Comparison of ENCODE assay signal across 7 cellular contexts in genomic region chr11:119361961-119362725, GRCh38. TPM values are rescaled to one million over a fixed set of nuclear protein-coding genes. Genes with fewer than 3 reads are reported as not detected.
DNase-seq lines count a peak whose midpoint lies in the region; ATAC-seq and TF ChIP-seq lines count a peak whose summit lies in the region.
"Had no signal": no experiment of that assay in that cellular context is flagged by ENCODE, and none has a peak within 500 bp of the region (broad histone marks: within the 10 kb centered on the region; RNA-seq: fewer than 3 reads in every experiment).

No MANE protein-coding gene starts in this region.

- H3K4me1 ChIP-seq in Peyer's patch (peaks cover 0 to 42% (median 9%) of the 10 kb centered on the region in 4 donors), cardiac muscle cell (ENCODE audit: low read depth) (peaks cover 45% of the 10 kb centered on the region), gastrocnemius medialis (peaks cover 53 to 73% of the 10 kb centered on the region in 2 donors)

- H3K9me3 ChIP-seq in Peyer's patch = no peaks in the 10 kb centered on the region
- no peaks in the 10 kb centered on the region for H3K9me3 ChIP-seq in cardiac muscle cell (ENCODE audit: low read depth)
- H3K9me3 ChIP-seq in gastrocnemius medialis = no peaks in the 10 kb centered on the region
- H3K9me3 ChIP-seq: ascending aorta had no signal

- TF ChIP-seq CTCF in Peyer's patch (IDR thresholded peaks at IDR 0.05) = no peak
- TF ChIP-seq CTCF in cardiac muscle cell (IDR thresholded peaks at IDR 0.05; ENCODE audit: low read depth, low read length) = no peak
- no peak for TF ChIP-seq CTCF in gastrocnemius medialis (IDR thresholded peaks at IDR 0.05 in 4 of 5, conservative IDR thresholded peaks at IDR 0.05 in 1 of 5)
- no peak for TF ChIP-seq CTCF in GM20000 (IDR thresholded peaks at IDR 0.05; ENCODE audit: extremely low read depth, missing control alignments)

- H3K27ac ChIP-seq in Peyer's patch (peak overlapping the region in 3 of 4 donors; percentile 78 to 97 (median 96)), cardiac muscle cell (peak overlapping the region; percentile 98), gastrocnemius medialis (peak overlapping the region; percentile 96 to 99 (median 98))

- TF ChIP-seq POLR2A in Peyer's patch (IDR thresholded peaks at IDR 0.05) (no peak), gastrocnemius medialis (IDR thresholded peaks at IDR 0.05) (no peak)

- peaks cover 0 to 19% (median 0%) of the 10 kb centered on the region in 3 donors for H3K36me3 ChIP-seq in Peyer's patch
- H3K36me3 ChIP-seq in cardiac muscle cell = peaks cover 23% of the 10 kb centered on the region
- peaks cover 0 to 24% of the 10 kb centered on the region in 2 donors for H3K36me3 ChIP-seq in gastrocnemius medialis
- H3K36me3 ChIP-seq: ascending aorta had no signal

- no peaks in the 10 kb centered on the region for H3K27me3 ChIP-seq in Peyer's patch
- no peaks in the 10 kb centered on the region for H3K27me3 ChIP-seq in cardiac muscle cell
- no peaks in the 10 kb centered on the region for H3K27me3 ChIP-seq in gastrocnemius medialis
- H3K27me3 ChIP-seq: ascending aorta had no signal

- peak in 2 of 3 donors; percentile 19 to 40 for DNase-seq in Peyer's patch
- no peak for DNase-seq in cardiac muscle cell (ENCODE audit: low read depth in 1 of 2, low spot score in 1 of 2)
- peak in 1 of 2 donors; percentile 59 for DNase-seq in gastrocnemius medialis
- no peak for DNase-seq in GM20000 (ENCODE audit: low spot score)
- no peak for DNase-seq in SK-N-DZ (ENCODE audit: low spot score)

- H3K4me3 ChIP-seq in Peyer's patch = peak overlapping the region in 3 of 4 donors; percentile 46 to 75 (median 61)
- H3K4me3 ChIP-seq in cardiac muscle cell = peak overlapping the region; percentile 69
- peak overlapping the region; percentile 67 to 75 (median 74) for H3K4me3 ChIP-seq in gastrocnemius medialis
- H3K4me3 ChIP-seq: ascending aorta had no signal

- peak; percentile 10 to 20 for ATAC-seq in gastrocnemius medialis
- no peak for ATAC-seq in GM19467 (IDR thresholded peaks at IDR 0.05; ENCODE audit: unreplicated experiment)

- intact Hi-C loops in gastrocnemius medialis (cut with DNase I; ENCODE audit: low total_unique reads) = loop anchor here (1.0 to 2.0 kb wide), 2 partner anchors 9 to 17 kb away; no protein-coding TSS in a partner anchor

- in situ Hi-C loops in gastrocnemius medialis (cut with MboI; ENCODE audit: low sequenced_read_pairs in 4 of 4) = no loop called here

RNA-seq across cellular contexts. Expression of gene MFRP, which starts 15.6 kb away (rescaled TPM):
- not detected for total RNA-seq in Peyer's patch
- not detected in 2 replicates for total RNA-seq in cardiac muscle cell
- polyA plus RNA-seq in cardiac muscle cell = not detected in 2 replicates
- total RNA-seq in gastrocnemius medialis = not detected
- polyA plus RNA-seq in SK-N-DZ (2014; cell fraction: cytosol; rRNA removed) = not detected in 2 replicates
- not detected in 2 replicates for polyA plus RNA-seq in SK-N-DZ (2014; cell fraction: nucleus; rRNA removed)
- total RNA-seq: ascending aorta had no signal

RNA-seq across cellular contexts. Expression of gene USP2, which starts 19.3 kb away (rescaled TPM):
- 10 to 100 TPM in 3 of 4 donors, 1 to 10 TPM in 1; 2.5 to 61.8 (median 32.2) TPM for total RNA-seq in Peyer's patch
- 28.3 and 39.0 TPM in 2 replicates for total RNA-seq in cardiac muscle cell
- 36.5 and 44.1 TPM in 2 replicates for polyA plus RNA-seq in cardiac muscle cell
- total RNA-seq in gastrocnemius medialis = 100 to 1,000 TPM in 1 of 4 donors, 10 to 100 TPM in 3; 19.4 to 105 (median 46.0) TPM
- polyA plus RNA-seq in SK-N-DZ (2014; cell fraction: cytosol; rRNA removed) = 0.28 and 1.1 TPM in 2 replicates
- polyA plus RNA-seq in SK-N-DZ (2014; cell fraction: nucleus; rRNA removed) = 0.70 and 1.8 TPM in 2 replicates
- total RNA-seq: ascending aorta had no signal

RNA-seq across cellular contexts. Expression of gene C1QTNF5, which starts 21.5 kb away (rescaled TPM):
- 10 to 100 TPM; 10.3 to 26.4 (median 11.8) TPM for total RNA-seq in Peyer's patch
- 3.4 and 8.0 TPM in 2 replicates for total RNA-seq in cardiac muscle cell
- 5.8 and 10.4 TPM in 2 replicates for polyA plus RNA-seq in cardiac muscle cell
- 10 to 100 TPM in 1 of 4 donors, 1 to 10 TPM in 3; 4.0 to 16.0 (median 6.0) TPM for total RNA-seq in gastrocnemius medialis
- polyA plus RNA-seq in SK-N-DZ (2014; cell fraction: cytosol; rRNA removed) = 0.18 and 0.46 TPM in 2 replicates
- polyA plus RNA-seq in SK-N-DZ (2014; cell fraction: nucleus; rRNA removed) = 0.20 TPM in 1 of 2 replicates, not detected in the other

RNA-seq across cellular contexts. Expression of gene RNF26, which starts 27.8 kb away (rescaled TPM):
- 10 to 100 TPM; 15.5 to 23.4 (median 16.5) TPM for total RNA-seq in Peyer's patch
- total RNA-seq in cardiac muscle cell = 7.3 and 18.6 TPM in 2 replicates
- polyA plus RNA-seq in cardiac muscle cell = 45.6 and 99.8 TPM in 2 replicates
- total RNA-seq in gastrocnemius medialis = 1 to 10 TPM; 3.8 to 5.1 (median 4.7) TPM
- 10.5 and 11.5 TPM in 2 replicates for polyA plus RNA-seq in SK-N-DZ (2014; cell fraction: cytosol; rRNA removed)
- 4.7 and 6.0 TPM in 2 replicates for polyA plus RNA-seq in SK-N-DZ (2014; cell fraction: nucleus; rRNA removed)

RNA-seq across cellular contexts. Expression of gene MCAM, which starts 45.2 kb away (rescaled TPM):
- total RNA-seq in Peyer's patch (100 to 1,000 TPM in 1 of 4 donors, 10 to 100 TPM in 3; 27.5 to 112 (median 66.2) TPM), cardiac muscle cell (32.5 and 49.3 TPM in 2 replicates), gastrocnemius medialis (100 to 1,000 TPM in 3 of 4 donors, 10 to 100 TPM in 1; 22.6 to 193 (median 123) TPM)
- polyA plus RNA-seq in cardiac muscle cell = 13.8 and 14.8 TPM in 2 replicates
- polyA plus RNA-seq in SK-N-DZ (2014; cell fraction: cytosol; rRNA removed) = 53.3 and 95.1 TPM in 2 replicates
- 53.4 and 56.1 TPM in 2 replicates for polyA plus RNA-seq in SK-N-DZ (2014; cell fraction: nucleus; rRNA removed)

Comparison
In these comparisons a context has a peak if more than half of its experiments do, and no peak if none do; other contexts are left out.
1. DNase-seq: peak in Peyer's patch (2 of 3); none in cardiac muscle cell (0 of 2), GM20000 (single experiment) and SK-N-DZ (single experiment).
2. Peak in every context shown above with its lines, with median percentiles within 50 percentile points of each other: H3K27ac ChIP-seq and H3K4me3 ChIP-seq.